ENCODE assay signal across 1 cellular context in the genomic region with DNA sequence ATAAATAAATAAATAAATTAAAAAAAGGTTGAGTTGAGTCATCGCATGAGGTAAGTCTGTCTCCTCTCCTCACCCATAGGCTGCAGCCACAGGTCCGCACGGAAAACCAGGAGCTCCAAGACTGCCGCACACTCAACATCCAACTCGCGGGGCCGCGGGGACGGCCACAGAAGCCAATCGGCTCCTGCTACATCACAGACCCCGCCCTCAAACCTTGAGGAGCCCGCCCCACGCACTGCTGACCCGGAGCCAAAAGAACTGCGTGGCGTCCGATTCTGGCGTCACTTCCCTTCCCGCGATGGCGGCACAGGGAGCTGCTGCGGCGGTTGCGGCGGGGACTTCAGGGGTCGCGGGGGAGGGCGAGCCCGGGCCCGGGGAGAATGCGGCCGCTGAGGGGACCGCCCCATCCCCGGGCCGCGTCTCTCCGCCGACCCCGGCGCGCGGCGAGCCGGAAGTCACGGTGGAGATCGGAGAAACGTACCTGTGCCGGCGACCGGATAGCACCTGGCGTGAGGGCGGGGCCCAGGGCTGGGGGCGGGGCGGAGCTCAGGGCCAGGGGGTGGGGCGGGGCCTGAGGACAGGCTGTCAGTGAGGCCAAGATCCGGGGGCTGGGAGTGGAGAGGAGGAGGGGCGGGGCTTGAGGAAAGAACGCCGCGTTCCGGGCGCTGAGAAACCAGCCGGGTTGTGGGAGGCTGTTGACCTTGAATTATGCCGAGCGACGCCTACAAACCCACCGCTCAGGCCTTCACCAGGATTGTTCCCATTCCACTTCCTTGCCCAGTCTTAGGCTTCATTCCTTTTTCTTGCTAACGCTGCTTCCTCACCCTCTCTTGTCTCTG.
TF ChIP-seq lines count a peak whose summit lies in the region.

A gene (plus strand): TSS at position 281 of the 839 bp plus-strand sequence. CDS start 18 bp downstream, at position 299.

TF ChIP-seq in HepG2, 621 proteins besides CTCF, POLR2A, EP300 and RAD21 (continued from another document):
- TF ChIP-seq, protein P1, sequence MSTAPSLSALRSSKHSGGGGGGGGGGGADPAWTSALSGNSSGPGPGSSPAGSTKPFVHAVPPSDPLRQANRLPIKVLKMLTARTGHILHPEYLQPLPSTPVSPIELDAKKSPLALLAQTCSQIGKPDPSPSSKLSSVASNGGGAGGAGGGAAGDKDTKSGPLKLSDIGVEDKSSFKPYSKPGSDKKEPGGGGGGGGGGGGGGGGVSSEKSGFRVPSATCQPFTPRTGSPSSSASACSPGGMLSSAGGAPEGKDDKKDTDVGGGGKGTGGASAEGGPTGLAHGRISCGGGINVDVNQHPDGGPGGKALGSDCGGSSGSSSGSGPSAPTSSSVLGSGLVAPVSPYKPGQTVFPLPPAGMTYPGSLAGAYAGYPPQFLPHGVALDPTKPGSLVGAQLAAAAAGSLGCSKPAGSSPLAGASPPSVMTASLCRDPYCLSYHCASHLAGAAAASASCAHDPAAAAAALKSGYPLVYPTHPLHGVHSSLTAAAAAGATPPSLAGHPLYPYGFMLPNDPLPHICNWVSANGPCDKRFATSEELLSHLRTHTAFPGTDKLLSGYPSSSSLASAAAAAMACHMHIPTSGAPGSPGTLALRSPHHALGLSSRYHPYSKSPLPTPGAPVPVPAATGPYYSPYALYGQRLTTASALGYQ (CRISPR knock-in tag; IDR thresholded peaks at IDR 0.05) = peak; percentile 72; the same call in 1 of the 2 replicates
- TF ChIP-seq ZFAT (CRISPR knock-in tag; conservative IDR thresholded peaks at IDR 0.05) (no peak), NR2F6 (IDR thresholded peaks at IDR 0.05) (no peak), NR2F6 (CRISPR knock-in tag; IDR thresholded peaks at IDR 0.05) (peak; percentile 48; the same call in 1 of the 2 replicates), ZC3H4 (CRISPR knock-in tag; IDR thresholded peaks at IDR 0.05; ENCODE audit: borderline replicate concordance) (peak; percentile 26; the same call in 1 of the 2 replicates), THAP11 (CRISPR knock-in tag; IDR thresholded peaks at IDR 0.05) (peak; percentile 97), TEAD3 (CRISPR knock-in tag; optimal IDR thresholded peaks at IDR 0.05; ENCODE audit: borderline replicate concordance) (peak; percentile 44), KAT8 (CRISPR knock-in tag; IDR thresholded peaks at IDR 0.05) (peak; percentile 97), U2AF2 (IDR thresholded peaks at IDR 0.05; ENCODE audit: low read depth, low read length) (no peak), REXO4 (CRISPR knock-in tag; IDR thresholded peaks at IDR 0.05; ENCODE audit: borderline replicate concordance) (no peak), YEATS4 (CRISPR knock-in tag; IDR thresholded peaks at IDR 0.05; ENCODE audit: borderline replicate concordance) (peak; percentile 86), AGO2 (optimal IDR thresholded peaks at IDR 0.05; ENCODE audit: low read depth, low read length) (peak; percentile 87)
- TF ChIP-seq, protein P2, sequence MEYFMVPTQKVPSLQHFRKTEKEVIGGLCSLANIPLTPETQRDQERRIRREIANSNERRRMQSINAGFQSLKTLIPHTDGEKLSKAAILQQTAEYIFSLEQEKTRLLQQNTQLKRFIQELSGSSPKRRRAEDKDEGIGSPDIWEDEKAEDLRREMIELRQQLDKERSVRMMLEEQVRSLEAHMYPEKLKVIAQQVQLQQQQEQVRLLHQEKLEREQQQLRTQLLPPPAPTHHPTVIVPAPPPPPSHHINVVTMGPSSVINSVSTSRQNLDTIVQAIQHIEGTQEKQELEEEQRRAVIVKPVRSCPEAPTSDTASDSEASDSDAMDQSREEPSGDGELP (IDR thresholded peaks at IDR 0.05; ENCODE audit: borderline replicate concordance, low read depth) = peak; percentile 46; the same call in 1 of the 2 replicates
- TF ChIP-seq, protein P3, sequence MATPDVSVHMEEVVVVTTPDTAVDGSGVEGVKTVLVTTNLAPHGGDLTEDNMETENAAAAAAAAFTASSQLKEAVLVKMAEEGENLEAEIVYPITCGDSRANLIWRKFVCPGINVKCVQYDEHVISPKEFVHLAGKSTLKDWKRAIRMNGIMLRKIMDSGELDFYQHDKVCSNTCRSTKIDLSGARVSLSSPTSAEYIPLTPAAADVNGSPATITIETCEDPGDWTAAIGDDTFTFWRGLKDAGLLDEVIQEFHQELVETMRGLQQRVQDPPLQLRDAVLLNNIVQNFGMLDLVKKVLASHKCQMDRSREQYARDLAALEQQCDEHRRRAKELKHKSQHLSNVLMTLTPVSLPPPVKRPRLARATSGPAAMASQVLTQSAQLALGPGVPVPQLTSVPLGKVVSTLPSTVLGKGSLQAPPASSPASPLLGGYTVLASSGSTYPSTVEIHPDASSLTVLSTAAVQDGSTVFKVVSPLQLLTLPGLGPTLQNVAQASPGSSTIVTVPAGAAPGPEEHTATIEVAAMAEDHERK (CRISPR knock-in tag; IDR thresholded peaks at IDR 0.05; ENCODE audit: low read depth) = peak; percentile 93
- TF ChIP-seq, protein P4, sequence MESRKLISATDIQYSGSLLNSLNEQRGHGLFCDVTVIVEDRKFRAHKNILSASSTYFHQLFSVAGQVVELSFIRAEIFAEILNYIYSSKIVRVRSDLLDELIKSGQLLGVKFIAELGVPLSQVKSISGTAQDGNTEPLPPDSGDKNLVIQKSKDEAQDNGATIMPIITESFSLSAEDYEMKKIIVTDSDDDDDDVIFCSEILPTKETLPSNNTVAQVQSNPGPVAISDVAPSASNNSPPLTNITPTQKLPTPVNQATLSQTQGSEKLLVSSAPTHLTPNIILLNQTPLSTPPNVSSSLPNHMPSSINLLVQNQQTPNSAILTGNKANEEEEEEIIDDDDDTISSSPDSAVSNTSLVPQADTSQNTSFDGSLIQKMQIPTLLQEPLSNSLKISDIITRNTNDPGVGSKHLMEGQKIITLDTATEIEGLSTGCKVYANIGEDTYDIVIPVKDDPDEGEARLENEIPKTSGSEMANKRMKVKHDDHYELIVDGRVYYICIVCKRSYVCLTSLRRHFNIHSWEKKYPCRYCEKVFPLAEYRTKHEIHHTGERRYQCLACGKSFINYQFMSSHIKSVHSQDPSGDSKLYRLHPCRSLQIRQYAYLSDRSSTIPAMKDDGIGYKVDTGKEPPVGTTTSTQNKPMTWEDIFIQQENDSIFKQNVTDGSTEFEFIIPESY (CRISPR knock-in tag; IDR thresholded peaks at IDR 0.05) = 0 out of 2 replicates have a peak, but pooled peaks have one; percentile 8
- TF ChIP-seq, protein P5, sequence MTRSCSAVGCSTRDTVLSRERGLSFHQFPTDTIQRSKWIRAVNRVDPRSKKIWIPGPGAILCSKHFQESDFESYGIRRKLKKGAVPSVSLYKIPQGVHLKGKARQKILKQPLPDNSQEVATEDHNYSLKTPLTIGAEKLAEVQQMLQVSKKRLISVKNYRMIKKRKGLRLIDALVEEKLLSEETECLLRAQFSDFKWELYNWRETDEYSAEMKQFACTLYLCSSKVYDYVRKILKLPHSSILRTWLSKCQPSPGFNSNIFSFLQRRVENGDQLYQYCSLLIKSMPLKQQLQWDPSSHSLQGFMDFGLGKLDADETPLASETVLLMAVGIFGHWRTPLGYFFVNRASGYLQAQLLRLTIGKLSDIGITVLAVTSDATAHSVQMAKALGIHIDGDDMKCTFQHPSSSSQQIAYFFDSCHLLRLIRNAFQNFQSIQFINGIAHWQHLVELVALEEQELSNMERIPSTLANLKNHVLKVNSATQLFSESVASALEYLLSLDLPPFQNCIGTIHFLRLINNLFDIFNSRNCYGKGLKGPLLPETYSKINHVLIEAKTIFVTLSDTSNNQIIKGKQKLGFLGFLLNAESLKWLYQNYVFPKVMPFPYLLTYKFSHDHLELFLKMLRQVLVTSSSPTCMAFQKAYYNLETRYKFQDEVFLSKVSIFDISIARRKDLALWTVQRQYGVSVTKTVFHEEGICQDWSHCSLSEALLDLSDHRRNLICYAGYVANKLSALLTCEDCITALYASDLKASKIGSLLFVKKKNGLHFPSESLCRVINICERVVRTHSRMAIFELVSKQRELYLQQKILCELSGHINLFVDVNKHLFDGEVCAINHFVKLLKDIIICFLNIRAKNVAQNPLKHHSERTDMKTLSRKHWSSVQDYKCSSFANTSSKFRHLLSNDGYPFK (CRISPR knock-in tag; IDR thresholded peaks at IDR 0.05; ENCODE audit: borderline replicate concordance) = peak; percentile 35
- TF ChIP-seq, protein P6, sequence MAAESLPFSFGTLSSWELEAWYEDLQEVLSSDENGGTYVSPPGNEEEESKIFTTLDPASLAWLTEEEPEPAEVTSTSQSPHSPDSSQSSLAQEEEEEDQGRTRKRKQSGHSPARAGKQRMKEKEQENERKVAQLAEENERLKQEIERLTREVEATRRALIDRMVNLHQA (CRISPR knock-in tag; IDR thresholded peaks at IDR 0.05) = no peak
- TF ChIP-seq, protein P7, sequence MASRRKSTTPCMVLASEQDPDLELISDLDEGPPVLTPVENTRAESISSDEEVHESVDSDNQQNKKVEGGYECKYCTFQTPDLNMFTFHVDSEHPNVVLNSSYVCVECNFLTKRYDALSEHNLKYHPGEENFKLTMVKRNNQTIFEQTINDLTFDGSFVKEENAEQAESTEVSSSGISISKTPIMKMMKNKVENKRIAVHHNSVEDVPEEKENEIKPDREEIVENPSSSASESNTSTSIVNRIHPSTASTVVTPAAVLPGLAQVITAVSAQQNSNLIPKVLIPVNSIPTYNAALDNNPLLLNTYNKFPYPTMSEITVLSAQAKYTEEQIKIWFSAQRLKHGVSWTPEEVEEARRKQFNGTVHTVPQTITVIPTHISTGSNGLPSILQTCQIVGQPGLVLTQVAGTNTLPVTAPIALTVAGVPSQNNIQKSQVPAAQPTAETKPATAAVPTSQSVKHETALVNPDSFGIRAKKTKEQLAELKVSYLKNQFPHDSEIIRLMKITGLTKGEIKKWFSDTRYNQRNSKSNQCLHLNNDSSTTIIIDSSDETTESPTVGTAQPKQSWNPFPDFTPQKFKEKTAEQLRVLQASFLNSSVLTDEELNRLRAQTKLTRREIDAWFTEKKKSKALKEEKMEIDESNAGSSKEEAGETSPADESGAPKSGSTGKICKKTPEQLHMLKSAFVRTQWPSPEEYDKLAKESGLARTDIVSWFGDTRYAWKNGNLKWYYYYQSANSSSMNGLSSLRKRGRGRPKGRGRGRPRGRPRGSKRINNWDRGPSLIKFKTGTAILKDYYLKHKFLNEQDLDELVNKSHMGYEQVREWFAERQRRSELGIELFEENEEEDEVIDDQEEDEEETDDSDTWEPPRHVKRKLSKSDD (CRISPR knock-in tag; IDR thresholded peaks at IDR 0.05; ENCODE audit: low read depth) = peak; percentile 97
- TF ChIP-seq, protein P8, sequence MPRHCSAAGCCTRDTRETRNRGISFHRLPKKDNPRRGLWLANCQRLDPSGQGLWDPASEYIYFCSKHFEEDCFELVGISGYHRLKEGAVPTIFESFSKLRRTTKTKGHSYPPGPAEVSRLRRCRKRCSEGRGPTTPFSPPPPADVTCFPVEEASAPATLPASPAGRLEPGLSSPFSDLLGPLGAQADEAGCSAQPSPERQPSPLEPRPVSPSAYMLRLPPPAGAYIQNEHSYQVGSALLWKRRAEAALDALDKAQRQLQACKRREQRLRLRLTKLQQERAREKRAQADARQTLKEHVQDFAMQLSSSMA (CRISPR knock-in tag; IDR thresholded peaks at IDR 0.05) = peak; percentile 93
TF ChIP-seq in HepG2: peak in this region for 299.
